Comparison of ENCODE assay signal across 7 cellular contexts in the genomic region with DNA sequence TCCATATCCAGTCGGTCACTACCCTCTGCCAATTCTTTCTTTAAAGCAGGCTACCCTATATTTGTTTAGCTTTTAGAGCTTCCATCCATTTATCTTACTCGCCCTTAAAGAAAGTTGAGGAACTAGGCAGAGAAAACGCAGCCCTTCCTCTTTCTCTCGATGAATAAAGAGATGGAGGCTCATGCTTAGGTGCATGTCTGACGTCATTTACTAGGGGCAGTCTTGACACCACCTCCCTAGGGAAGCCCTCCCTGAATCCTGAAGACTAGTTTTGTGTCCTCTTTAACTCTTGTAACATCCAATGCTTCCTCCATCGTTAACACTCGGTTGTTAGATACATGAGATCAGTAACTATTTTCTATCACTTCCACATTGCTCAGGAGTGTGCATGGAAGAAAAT.
"Had no signal": no experiment of that assay in that cellular context is flagged by ENCODE, and none has a peak within 500 bp of the region (broad histone marks: within the 10 kb centered on the region; RNA-seq: fewer than 3 reads in every experiment).

No MANE protein-coding gene starts in this region.

- H3K4me2 ChIP-seq: KMS-11 had no signal

- H3K4me3 ChIP-seq: K562 had no signal

- H3K9ac ChIP-seq: KMS-11 had no signal

- H3K27ac ChIP-seq: HL-60, KMS-11 had no signal

- ATAC-seq: K562 had no signal

- DNase-seq: IMR-90, KBM-7, KG1 had no signal

- FAIRE-seq: HTR-8/SVneo, K562 had no signal
